In genomic region chr17:8857919-8858318, GRCh38 we compare ENCODE assay signal across 10 cellular contexts. TPM values are rescaled to one million over a fixed set of nuclear protein-coding genes. Genes with fewer than 3 reads are reported as not detected.
DNase-seq lines count a peak whose midpoint lies in the region; ATAC-seq and TF ChIP-seq lines count a peak whose summit lies in the region.
"Had no signal": no experiment of that assay in that cellular context is flagged by ENCODE, and none has a peak within 500 bp of the region (broad histone marks: within the 10 kb centered on the region; RNA-seq: fewer than 3 reads in every experiment).

No MANE protein-coding gene starts in this region.

- peaks cover 49% of the 10 kb centered on the region for H3K4me1 Mint-ChIP-seq in activated T-cell treated with anti-CD3 and anti-CD28 coated beads, Interleukin-2, amount 50 U/mL, for 72 hours (ENCODE audit: low read depth)

- H3K9ac ChIP-seq in smooth muscle cell (ENCODE audit: low read depth) = no peak overlapping the region

- no peaks in the 10 kb centered on the region for H3K36me3 ChIP-seq in smooth muscle cell (ENCODE audit: low read depth)
- no peaks in the 10 kb centered on the region for H3K36me3 ChIP-seq in tibial nerve

- no peaks in the 10 kb centered on the region for H3K9me3 Mint-ChIP-seq in activated T-cell treated with anti-CD3 and anti-CD28 coated beads, Interleukin-2, amount 50 U/mL, for 72 hours

- H3K79me2 ChIP-seq in smooth muscle cell (ENCODE audit: low read depth) = no peaks in the 10 kb centered on the region

- no peak overlapping the region for H2AFZ ChIP-seq in smooth muscle cell (ENCODE audit: low read depth)

- H3K27ac ChIP-seq in smooth muscle cell (ENCODE audit: low read depth) (no peak overlapping the region), tibial nerve (peak overlapping the region in 1 of 4 donors; percentile 67)

- no peaks in the 10 kb centered on the region for H3K9me3 ChIP-seq in smooth muscle cell (replicated peaks; ENCODE audit: low read depth)
- H3K9me3 ChIP-seq in tibial nerve = no peaks in the 10 kb centered on the region

- no peak overlapping the region for H3K4me2 ChIP-seq in smooth muscle cell

- peak in 1 of 2 donors; percentile 8 for TF ChIP-seq EP300 in tibial nerve (IDR thresholded peaks at IDR 0.05)

- H3F3A ChIP-seq in smooth muscle cell (ENCODE audit: low read depth) = no peaks in the 10 kb centered on the region

- peak; percentile 45 for DNase-seq in AG08395 (ENCODE audit: low spot score)
- DNase-seq in activated T-cell treated with anti-CD3 and anti-CD28 coated beads, Interleukin-2, amount 50 U/mL, for 72 hours = peak; percentile 65 to 70
- DNase-seq in skeletal muscle cell (ENCODE audit: low read depth) = peak; percentile 43
- no peak for DNase-seq in smooth muscle cell (lab: John Stamatoyannopoulos, UW; ENCODE audit: unreplicated experiment)
- no peak for DNase-seq in superior temporal gyrus (ENCODE audit: extremely low spot score)
- DNase-seq in tibial nerve (ENCODE audit: low spot score in 2 of 2) = no peak

- H3K27me3 ChIP-seq in smooth muscle cell (ENCODE audit: low read depth) (no peaks in the 10 kb centered on the region), tibial nerve (no peaks in the 10 kb centered on the region)

- H3K4me3 ChIP-seq in skeletal muscle cell (ENCODE audit: low read depth, low read length) (no peak overlapping the region), smooth muscle cell (no peak overlapping the region), tibial nerve (no peak overlapping the region)

- no peaks in the 10 kb centered on the region for H3K36me3 Mint-ChIP-seq in activated T-cell treated with anti-CD3 and anti-CD28 coated beads, Interleukin-2, amount 50 U/mL, for 72 hours (ENCODE audit: insufficient read depth in 2 of 2)

- ATAC-seq in GM18520 (IDR thresholded peaks at IDR 0.05; ENCODE audit: unreplicated experiment) (peak; percentile 27), HG03460 (IDR thresholded peaks at IDR 0.05; ENCODE audit: unreplicated experiment) (peak; percentile 50)
- ATAC-seq in activated T-cell treated with anti-CD3 and anti-CD28 coated beads, Interleukin-2, amount 50 U/mL, for 72 hours (replicated peaks in 1 of 2) = peak; percentile 69 to 70
- ATAC-seq: HCT116 had no signal

- TF ChIP-seq POLR2A in tibial nerve (IDR thresholded peaks at IDR 0.05) = no peak

- 45% methylated on average over 5 of the region's 5 CpGs for WGBS in smooth muscle cell (ENCODE audit: low lambda C conversion rate)
- 4 to 5% methylated on average over 5 of the region's 5 CpGs for WGBS in tibial nerve, 2 donors

- H4K20me1 ChIP-seq in smooth muscle cell (ENCODE audit: low read depth) = no peaks in the 10 kb centered on the region

- TF ChIP-seq CTCF in smooth muscle cell (IDR thresholded peaks at IDR 0.05; ENCODE audit: borderline replicate concordance, insufficient read depth, poor library complexity, severe bottlenecking) (no peak), tibial nerve (IDR thresholded peaks at IDR 0.05) (no peak)

- H3K4me1 ChIP-seq in smooth muscle cell (ENCODE audit: low read depth) = peaks cover 15% of the 10 kb centered on the region
- peaks cover 0 to 35% (median 20%) of the 10 kb centered on the region in 4 donors for H3K4me1 ChIP-seq in tibial nerve

- H3K27ac Mint-ChIP-seq in activated T-cell treated with anti-CD3 and anti-CD28 coated beads, Interleukin-2, amount 50 U/mL, for 72 hours = peak overlapping the region; percentile 89

- no peaks in the 10 kb centered on the region for H3K27me3 Mint-ChIP-seq in activated T-cell treated with anti-CD3 and anti-CD28 coated beads, Interleukin-2, amount 50 U/mL, for 72 hours (ENCODE audit: low read depth)

- peak overlapping the region; percentile 65 to 71 for H3K4me3 Mint-ChIP-seq in activated T-cell treated with anti-CD3 and anti-CD28 coated beads, Interleukin-2, amount 50 U/mL, for 72 hours

RNA-seq across cellular contexts. Expression of gene PIK3R6, which starts 9.6 kb away (rescaled TPM):
- total RNA-seq in activated T-cell treated with anti-CD3 and anti-CD28 coated beads, Interleukin-2, amount 50 U/mL, for 72 hours = 1 to 10 TPM in 1 of 2 donors, under 1 TPM in 1; 0.99 to 2.6 TPM
- total RNA-seq in smooth muscle cell (not detected in 2 replicates), tibial nerve (1 to 10 TPM in 2 of 4 donors, under 1 TPM in 2; 0.59 to 4.8 (median 1.7) TPM)
- polyA plus RNA-seq in smooth muscle cell = not detected in 2 replicates
- total RNA-seq: dermis microvascular lymphatic vessel endothelial cell had no signal

RNA-seq across cellular contexts. Expression of gene MFSD6L, which starts 58.8 kb away (rescaled TPM):
- under 1 TPM; 0.10 to 0.14 TPM for total RNA-seq in activated T-cell treated with anti-CD3 and anti-CD28 coated beads, Interleukin-2, amount 50 U/mL, for 72 hours
- 0.13 and 0.49 TPM in 2 replicates for total RNA-seq in smooth muscle cell
- polyA plus RNA-seq in smooth muscle cell = 0.41 TPM in 1 of 2 replicates, not detected in the other
- not detected for total RNA-seq in tibial nerve
- total RNA-seq: dermis microvascular lymphatic vessel endothelial cell had no signal

Comparison
In these comparisons a context has a peak if more than half of its experiments do, and no peak if none do; other contexts are left out.
1. DNase-seq: peak in AG08395 (single experiment), activated T-cell treated with anti-CD3 and anti-CD28 coated beads, Interleukin-2, amount 50 U/mL, for 72 hours (2 of 2) and skeletal muscle cell (single experiment); none in smooth muscle cell (single experiment), superior temporal gyrus (single experiment) and tibial nerve (0 of 2).
2. Peak in every context shown above with its lines, with median percentiles within 50 percentile points of each other: ATAC-seq.